ENCODE assay signal across 15 cellular contexts in genomic region chr12:92036771-92037453, GRCh38.
A peak's percentile ranks its signal among the peaks of the same experiment; 100 is the strongest.
DNase-seq lines count a peak whose midpoint lies in the region; ATAC-seq, FAIRE-seq and TF ChIP-seq lines count a peak whose summit lies in the region.
"Had no signal": no experiment of that assay in that cellular context is flagged by ENCODE, and none has a peak within 500 bp of the region (broad histone marks: within the 10 kb centered on the region; RNA-seq: fewer than 3 reads in every experiment).

No MANE protein-coding gene starts in this region.

- H3K4me3 ChIP-seq in DND-41 (ENCODE audit: low read depth in 1 of 2, low read length in 2 of 2) (no peak overlapping the region), astrocyte of the cerebellum (ENCODE audit: low read depth, low read length) (no peak overlapping the region)
- H3K4me3 ChIP-seq: right lobe of liver had no signal

- H3K79me2 ChIP-seq in DND-41 (ENCODE audit: insufficient read depth, low read length): peaks cover 25% of the 10 kb centered on the region

- TF ChIP-seq CTCF in DND-41 (IDR thresholded peaks at IDR 0.05; ENCODE audit: borderline replicate concordance, extremely low read depth, low read length, poor library complexity, severe bottlenecking): no peak
- TF ChIP-seq CTCF in astrocyte of the cerebellum (IDR thresholded peaks at IDR 0.05; ENCODE audit: low read depth, low read length, missing control alignments): no peak

- FAIRE-seq in A204.1 (lab: Jason Lieb, UNC): peak; percentile 97
- FAIRE-seq: GM18507 had no signal

- H2AFZ ChIP-seq in DND-41 (ENCODE audit: low read depth, low read length): no peak overlapping the region

- H3K27ac ChIP-seq in DND-41 (ENCODE audit: low read length): peak overlapping the region; percentile 49
- H3K27ac ChIP-seq: right lobe of liver had no signal

- H3K27me3 ChIP-seq in DND-41 (ENCODE audit: insufficient read depth, low read length, poor library complexity): no peaks in the 10 kb centered on the region
- H3K27me3 ChIP-seq: right lobe of liver had no signal

- H3K9ac ChIP-seq in DND-41 (ENCODE audit: low read depth, low read length): no peak overlapping the region

- DNase-seq in DND-41: no peak
- peak; percentile 44 for DNase-seq in astrocyte of the cerebellum (ENCODE audit: low read depth)
- DNase-seq in fibroblast of the conjunctiva (ENCODE audit: low read depth): peak; percentile 77
- no peak for DNase-seq in effector CD8-positive, alpha-beta T cell (lab: John Stamatoyannopoulos, UW)
- no peak for DNase-seq in left lobe of liver (ENCODE audit: low spot score)
- DNase-seq: activated CD4-positive, alpha-beta T cell treated with anti-CD3 and anti-CD28 coated beads for 4 hours; activated effector memory CD4-positive, alpha-beta T cell treated with Interleukin-2 at 50 U/mL for 16 hours; foreskin melanocyte; H9; right lobe of liver; stimulated activated naive CD8-positive, alpha-beta T cell treated with anti-CD3 and anti-CD28 coated beads, Interleukin-15, amount 100 ng/mL, for 72 hours had no signal

- peaks cover 86% of the 10 kb centered on the region for H3K4me1 ChIP-seq in DND-41 (ENCODE audit: insufficient read depth, low read length)

- no peak for ATAC-seq in DND-41 (ENCODE audit: insufficient read depth, low read depth)
- no peak for ATAC-seq in GM21737 (IDR thresholded peaks at IDR 0.05; ENCODE audit: unreplicated experiment)
- ATAC-seq in left lobe of liver: no peak
- ATAC-seq in HG02870 (IDR thresholded peaks at IDR 0.05; ENCODE audit: unreplicated experiment): no peak
- ATAC-seq: stimulated activated naive CD8-positive, alpha-beta T cell treated with anti-CD3 and anti-CD28 coated beads, Interleukin-15, amount 100 ng/mL, for 72 hours had no signal

- no peaks in the 10 kb centered on the region for H3K36me3 ChIP-seq in DND-41 (ENCODE audit: insufficient read depth, low read length)
- H3K36me3 ChIP-seq: right lobe of liver had no signal

- in situ Hi-C loops in astrocyte of the cerebellum (cut with HindIII; ENCODE audit: low sequenced_read_pairs): no loop called here

- H3K4me2 ChIP-seq in DND-41 (ENCODE audit: insufficient read depth, low read length): no peak overlapping the region

- H3K9me3 ChIP-seq in DND-41 (ENCODE audit: insufficient read depth, low read length, severe bottlenecking): no peaks in the 10 kb centered on the region
- H3K9me3 ChIP-seq: right lobe of liver had no signal

- no peaks in the 10 kb centered on the region for H4K20me1 ChIP-seq in DND-41 (ENCODE audit: insufficient read depth, low read length)

Comparison
In these comparisons a context has a peak if more than half of its experiments do, and no peak if none do; other contexts are left out.
1. DNase-seq: peak in astrocyte of the cerebellum (single experiment) and fibroblast of the conjunctiva (single experiment); none in DND-41 (single experiment), effector CD8-positive, alpha-beta T cell (single experiment) and left lobe of liver (single experiment).